Comparison of ENCODE assay signal across 11 cellular contexts in genomic region chr5:176386491-176386890, GRCh38. TPM values are rescaled to one million over a fixed set of nuclear protein-coding genes. Genes with fewer than 3 reads are reported as not detected.
A peak's percentile ranks its signal among the peaks of the same experiment; 100 is the strongest.
DNase-seq lines count a peak whose midpoint lies in the region; ATAC-seq and TF ChIP-seq lines count a peak whose summit lies in the region.
"Had no signal": no experiment of that assay in that cellular context is flagged by ENCODE, and none has a peak within 500 bp of the region (broad histone marks: within the 10 kb centered on the region; RNA-seq: fewer than 3 reads in every experiment).

No MANE protein-coding gene starts in this region.

- no peak overlapping the region for H4K91ac ChIP-seq in H9 (ENCODE audit: insufficient read length, low read depth, low read length)

- H3K4me1 Mint-ChIP-seq in H9: peaks cover 12% of the 10 kb centered on the region in 2 experiments
- H3K4me1 Mint-ChIP-seq in activated T-helper 1 cell treated with anti-CD3 and anti-CD28 coated beads, Interleukin-12 subunit alpha, Interleukin-12 subunit beta, Interleukin-2, Interleukin-4 antibody, amounts not matched to agents 30 ng/mL and 10 ng/mL and 1 ng/mL, durations not matched to agents 14 hours and 24 hours and 36 hours (ENCODE audit: low read depth): peaks cover 36% of the 10 kb centered on the region

- peaks cover 30 to 69% (median 43%) of the 10 kb centered on the region in 3 experiments for H3K36me3 Mint-ChIP-seq in H9 (ENCODE audit: insufficient read depth in 1 of 3, low read depth in 3 of 3)
- H3K36me3 Mint-ChIP-seq in activated T-helper 1 cell treated with anti-CD3 and anti-CD28 coated beads, Interleukin-12 subunit alpha, Interleukin-12 subunit beta, Interleukin-2, Interleukin-4 antibody, amounts not matched to agents 30 ng/mL and 10 ng/mL and 1 ng/mL, durations not matched to agents 14 hours and 24 hours and 36 hours (ENCODE audit: low read depth): peaks cover 52% of the 10 kb centered on the region

- H3K79me2 ChIP-seq in H9 (ENCODE audit: insufficient read depth, low read length) (peaks cover 8% of the 10 kb centered on the region; the same call in 1 of the 2 replicates), mesendoderm (ENCODE audit: control insufficient read depth, insufficient read depth, low read length) (peaks cover 20% of the 10 kb centered on the region)

- H3K56ac ChIP-seq in H9 (ENCODE audit: insufficient read length, low read depth, low read length) (no peak overlapping the region), mesendoderm (ENCODE audit: low read length) (peak overlapping the region; percentile 22)

- no peak for ATAC-seq in GM18519 (IDR thresholded peaks at IDR 0.05; ENCODE audit: low FRiP score, unreplicated experiment)

- no peaks in the 10 kb centered on the region for H3K9me3 ChIP-seq in BLaER1
- no peaks in the 10 kb centered on the region for H3K9me3 ChIP-seq in H9 (ENCODE audit: control insufficient read depth, low read depth, low read length)
- H3K9me3 ChIP-seq in tibial artery: no peaks in the 10 kb centered on the region
- H3K9me3 ChIP-seq: SJSA1 had no signal

- H3K4me3 Mint-ChIP-seq in H9: peak overlapping the region; percentile 97 to 99
- peak overlapping the region; percentile 100 for H3K4me3 Mint-ChIP-seq in activated T-helper 1 cell treated with anti-CD3 and anti-CD28 coated beads, Interleukin-12 subunit alpha, Interleukin-12 subunit beta, Interleukin-2, Interleukin-4 antibody, amounts not matched to agents 30 ng/mL and 10 ng/mL and 1 ng/mL, durations not matched to agents 14 hours and 24 hours and 36 hours

- H3K4me3 ChIP-seq in BLaER1 (peak overlapping the region; percentile 95), mesendoderm (ENCODE audit: low read length) (no peak overlapping the region), tibial artery (no peak overlapping the region)
- H3K4me3 ChIP-seq: lung had no signal

- no peak overlapping the region for H2BK5ac ChIP-seq in H9 (ENCODE audit: insufficient read length, low read length)
- no peak overlapping the region for H2BK5ac ChIP-seq in mesendoderm (ENCODE audit: low read length)

- H3K27me3 ChIP-seq in BLaER1 (no peaks in the 10 kb centered on the region), H9 (ENCODE audit: insufficient read depth, low read length) (no peaks in the 10 kb centered on the region), mesendoderm (ENCODE audit: insufficient read depth, low read length, poor library complexity) (no peaks in the 10 kb centered on the region), tibial artery (no peaks in the 10 kb centered on the region)
- H3K27me3 ChIP-seq: SJSA1 had no signal

- peaks cover 39% of the 10 kb centered on the region for H3K4me1 ChIP-seq in BLaER1
- H3K4me1 ChIP-seq in H9 (ENCODE audit: insufficient read depth, low read length): no peaks in the 10 kb centered on the region
- peaks cover 2% of the 10 kb centered on the region for H3K4me1 ChIP-seq in mesendoderm (ENCODE audit: control insufficient read depth, low read depth, low read length)
- H3K4me1 ChIP-seq in tibial artery: peaks cover 0 to 34% (median 28%) of the 10 kb centered on the region in 4 donors

- H3K23me2 ChIP-seq in H9 (ENCODE audit: insufficient read length, low read depth, low read length, poor library complexity, severe bottlenecking): peaks cover 7% of the 10 kb centered on the region

- H3K9me3 Mint-ChIP-seq in H9: peaks cover 0 to 3% of the 10 kb centered on the region in 2 experiments; a peak in 1 of 5 replicates
- no peaks in the 10 kb centered on the region for H3K9me3 Mint-ChIP-seq in activated T-helper 1 cell treated with anti-CD3 and anti-CD28 coated beads, Interleukin-12 subunit alpha, Interleukin-12 subunit beta, Interleukin-2, Interleukin-4 antibody, amounts not matched to agents 30 ng/mL and 10 ng/mL and 1 ng/mL, durations not matched to agents 14 hours and 24 hours and 36 hours

- H4K5ac ChIP-seq in H9 (ENCODE audit: insufficient read length, low read depth, low read length) (no peak overlapping the region), mesendoderm (ENCODE audit: low read length) (no peak overlapping the region)

- no peak overlapping the region for H2AFZ ChIP-seq in H9 (ENCODE audit: low read length)

- no peak overlapping the region for H2BK20ac ChIP-seq in H9 (ENCODE audit: low read depth, low read length, poor library complexity, severe bottlenecking)

- H2BK120ac ChIP-seq in H9 (ENCODE audit: low read depth, low read length, poor library complexity, severe bottlenecking) (no peak overlapping the region), mesendoderm (ENCODE audit: low read depth, low read length) (no peak overlapping the region)

- H3K18ac ChIP-seq in H9 (ENCODE audit: insufficient read length, low read depth, low read length) (no peak overlapping the region), mesendoderm (ENCODE audit: low read length) (no peak overlapping the region)

- H3K27ac Mint-ChIP-seq in H9: 0 out of 7 replicates have a peak overlapping the region, but pooled peaks of 2 of the 3 experiments have one; percentile 27 to 54
- peak overlapping the region; percentile 21 for H3K27ac Mint-ChIP-seq in activated T-helper 1 cell treated with anti-CD3 and anti-CD28 coated beads, Interleukin-12 subunit alpha, Interleukin-12 subunit beta, Interleukin-2, Interleukin-4 antibody, amounts not matched to agents 30 ng/mL and 10 ng/mL and 1 ng/mL, durations not matched to agents 14 hours and 24 hours and 36 hours

- H2BK12ac ChIP-seq in H9 (ENCODE audit: insufficient read length, low read depth, low read length): no peak overlapping the region

- no peak overlapping the region for H3K14ac ChIP-seq in H9 (ENCODE audit: insufficient read depth, low read length)

- no peak overlapping the region for H2AK5ac ChIP-seq in H9 (ENCODE audit: insufficient read length, low read length)
- no peak overlapping the region for H2AK5ac ChIP-seq in mesendoderm (ENCODE audit: low read length)

- H3K23ac ChIP-seq in H9 (ENCODE audit: insufficient read length, low read depth, low read length): no peak overlapping the region
- H3K23ac ChIP-seq in mesendoderm (ENCODE audit: low read length): no peak overlapping the region

- no peak overlapping the region for H2BK15ac ChIP-seq in H9 (ENCODE audit: low read depth, low read length)
- no peak overlapping the region for H2BK15ac ChIP-seq in mesendoderm (replicated peaks; ENCODE audit: low read depth)

- H3K36me3 ChIP-seq in BLaER1 (peaks cover 72% of the 10 kb centered on the region), mesendoderm (ENCODE audit: control insufficient read depth, insufficient read depth, low read length) (peaks cover 11% of the 10 kb centered on the region), tibial artery (peaks cover 0 to 43% (median 37%) of the 10 kb centered on the region in 3 donors)

- peak overlapping the region; percentile 90 for H3K4me2 ChIP-seq in BLaER1
- no peak overlapping the region for H3K4me2 ChIP-seq in H9 (ENCODE audit: insufficient read depth, insufficient read length, low read length)
- no peak overlapping the region for H3K4me2 ChIP-seq in mesendoderm (ENCODE audit: low read length)

- DNase-seq in H9 (no peak), mesendoderm (no peak), CD1c-positive myeloid dendritic cell (ENCODE audit: extremely low spot score) (no peak), NCI-H146 (lab: John Stamatoyannopoulos, UW) (no peak), tibial artery (no peak)
- no peak for DNase-seq in activated T-helper 1 cell treated with anti-CD3 and anti-CD28 coated beads, Interleukin-12 subunit alpha, Interleukin-12 subunit beta, Interleukin-2, Interleukin-4 antibody, amounts not matched to agents 30 ng/mL and 10 ng/mL and 1 ng/mL, durations not matched to agents 14 hours and 24 hours and 36 hours (ENCODE audit: low spot score)
- DNase-seq: NCI-H446 treated with DMSO at 0.1 percent for 48 hours had no signal

- peak overlapping the region; percentile 98; the same call in 1 of the 2 replicates for H3K9ac ChIP-seq in BLaER1
- H3K9ac ChIP-seq in H9 (ENCODE audit: extremely low read depth, insufficient read length, low read length): no peak overlapping the region
- peak overlapping the region; percentile 51 for H3K9ac ChIP-seq in mesendoderm (ENCODE audit: low read length)

- no peak overlapping the region for H4K8ac ChIP-seq in H9 (replicated peaks; ENCODE audit: insufficient read length, low read depth, low read length)
- no peak overlapping the region for H4K8ac ChIP-seq in mesendoderm (ENCODE audit: low read depth, low read length)

- H3K79me1 ChIP-seq in H9 (ENCODE audit: insufficient read depth, low read depth, low read length, poor library complexity, severe bottlenecking) (no peaks in the 10 kb centered on the region), mesendoderm (ENCODE audit: low read length) (peaks cover 13% of the 10 kb centered on the region)

- no peak overlapping the region for H3K27ac ChIP-seq in BLaER1
- H3K27ac ChIP-seq in H9 (ENCODE audit: insufficient read length, low read depth, low read length): no peak overlapping the region
- H3K27ac ChIP-seq in mesendoderm (ENCODE audit: low read depth, low read length): no peak overlapping the region
- no peak overlapping the region for H3K27ac ChIP-seq in tibial artery
- H3K27ac ChIP-seq: SJSA1 had no signal

- H3T11ph ChIP-seq in H9 (ENCODE audit: low read length): no peak overlapping the region

- intact Hi-C loops in activated T-helper 1 cell treated with anti-CD3 and anti-CD28 coated beads, Interleukin-12 subunit alpha, Interleukin-12 subunit beta, Interleukin-2, Interleukin-4 antibody, amounts not matched to agents 30 ng/mL and 10 ng/mL and 1 ng/mL, durations not matched to agents 14 hours and 24 hours and 36 hours (cut with micrococcal nuclease): loop anchor here (5.0 to 10.0 kb wide), 2 partner anchors 149 to 1168 kb away; partner anchors contain the start of genes FAM193B and SIMC1
- intact Hi-C loops in tibial artery (cut with DNase I; ENCODE audit: low total_unique reads): no loop called here

- WGBS in H9 (ENCODE audit: extremely low coverage, insufficient read length, low lambda C conversion rate): no CpG with 5 or more reads among the region's 1 CpG
- WGBS in mesendoderm (ENCODE audit: extremely low coverage, insufficient coverage, low lambda C conversion rate): no CpG with 5 or more reads among the region's 1 CpG

- H4K20me1 ChIP-seq in BLaER1 (peaks cover 62% of the 10 kb centered on the region), H9 (ENCODE audit: control insufficient read depth, insufficient read depth, insufficient read length) (no peaks in the 10 kb centered on the region)

- H3K27me3 Mint-ChIP-seq in H9 (ENCODE audit: low read depth): no peaks in the 10 kb centered on the region
- no peaks in the 10 kb centered on the region for H3K27me3 Mint-ChIP-seq in activated T-helper 1 cell treated with anti-CD3 and anti-CD28 coated beads, Interleukin-12 subunit alpha, Interleukin-12 subunit beta, Interleukin-2, Interleukin-4 antibody, amounts not matched to agents 30 ng/mL and 10 ng/mL and 1 ng/mL, durations not matched to agents 14 hours and 24 hours and 36 hours (ENCODE audit: insufficient read depth)

- TF ChIP-seq CTCF in H9 (conservative IDR thresholded peaks at IDR 0.05): no peak
- TF ChIP-seq CTCF in tibial artery (IDR thresholded peaks at IDR 0.05): no peak

- no peak overlapping the region for H3K4ac ChIP-seq in H9 (ENCODE audit: low read depth, low read length)
- H3K4ac ChIP-seq in mesendoderm (ENCODE audit: low read depth, low read length): no peak overlapping the region

RNA-seq across cellular contexts. Expression of gene NOP16, which starts 1.9 kb away (rescaled TPM):
- 104 and 114 TPM in 2 replicates for total RNA-seq in H9 (2021)
- total RNA-seq in activated T-helper 1 cell treated with anti-CD3 and anti-CD28 coated beads, Interleukin-12 subunit alpha, Interleukin-12 subunit beta, Interleukin-2, Interleukin-4 antibody, amounts not matched to agents 30 ng/mL and 10 ng/mL and 1 ng/mL, durations not matched to agents 14 hours and 24 hours and 36 hours: 111 TPM in 2 replicates
- polyA plus RNA-seq in mesendoderm (2013, experiment 1 of 2): 98.4 TPM
- 97.6 TPM for polyA plus RNA-seq in mesendoderm (2013, experiment 2 of 2)

RNA-seq across cellular contexts. Expression of gene HIGD2A, which starts 2.1 kb away (rescaled TPM):
- total RNA-seq in H9 (2021): 92.3 and 92.8 TPM in 2 replicates
- total RNA-seq in activated T-helper 1 cell treated with anti-CD3 and anti-CD28 coated beads, Interleukin-12 subunit alpha, Interleukin-12 subunit beta, Interleukin-2, Interleukin-4 antibody, amounts not matched to agents 30 ng/mL and 10 ng/mL and 1 ng/mL, durations not matched to agents 14 hours and 24 hours and 36 hours: 93.2 and 93.5 TPM in 2 replicates
- 170 TPM for polyA plus RNA-seq in mesendoderm (2013, experiment 1 of 2)
- 166 TPM for polyA plus RNA-seq in mesendoderm (2013, experiment 2 of 2)

RNA-seq across cellular contexts. Expression of gene ARL10, which starts 21.2 kb away (rescaled TPM):
- 7.9 and 9.6 TPM in 2 replicates for total RNA-seq in H9 (2021)
- total RNA-seq in activated T-helper 1 cell treated with anti-CD3 and anti-CD28 coated beads, Interleukin-12 subunit alpha, Interleukin-12 subunit beta, Interleukin-2, Interleukin-4 antibody, amounts not matched to agents 30 ng/mL and 10 ng/mL and 1 ng/mL, durations not matched to agents 14 hours and 24 hours and 36 hours: 19.4 and 22.3 TPM in 2 replicates
- polyA plus RNA-seq in mesendoderm (2013, experiment 1 of 2): 1.9 TPM
- 2.3 TPM for polyA plus RNA-seq in mesendoderm (2013, experiment 2 of 2)

RNA-seq across cellular contexts. Expression of gene KIAA1191, which starts 24.9 kb away (rescaled TPM):
- 128 and 136 TPM in 2 replicates for total RNA-seq in H9 (2021)
- 60.9 and 63.4 TPM in 2 replicates for total RNA-seq in activated T-helper 1 cell treated with anti-CD3 and anti-CD28 coated beads, Interleukin-12 subunit alpha, Interleukin-12 subunit beta, Interleukin-2, Interleukin-4 antibody, amounts not matched to agents 30 ng/mL and 10 ng/mL and 1 ng/mL, durations not matched to agents 14 hours and 24 hours and 36 hours
- 69.6 TPM for polyA plus RNA-seq in mesendoderm (2013, experiment 1 of 2)
- polyA plus RNA-seq in mesendoderm (2013, experiment 2 of 2): 66.6 TPM

RNA-seq across cellular contexts. Expression of gene CLTB, which starts 29.8 kb away (rescaled TPM):
- 31.6 and 34.5 TPM in 2 replicates for total RNA-seq in H9 (2021)
- total RNA-seq in activated T-helper 1 cell treated with anti-CD3 and anti-CD28 coated beads, Interleukin-12 subunit alpha, Interleukin-12 subunit beta, Interleukin-2, Interleukin-4 antibody, amounts not matched to agents 30 ng/mL and 10 ng/mL and 1 ng/mL, durations not matched to agents 14 hours and 24 hours and 36 hours: 71.6 and 84.0 TPM in 2 replicates
- 33.8 TPM for polyA plus RNA-seq in mesendoderm (2013, experiment 1 of 2)
- polyA plus RNA-seq in mesendoderm (2013, experiment 2 of 2): 34.2 TPM
